In the genomic region with DNA sequence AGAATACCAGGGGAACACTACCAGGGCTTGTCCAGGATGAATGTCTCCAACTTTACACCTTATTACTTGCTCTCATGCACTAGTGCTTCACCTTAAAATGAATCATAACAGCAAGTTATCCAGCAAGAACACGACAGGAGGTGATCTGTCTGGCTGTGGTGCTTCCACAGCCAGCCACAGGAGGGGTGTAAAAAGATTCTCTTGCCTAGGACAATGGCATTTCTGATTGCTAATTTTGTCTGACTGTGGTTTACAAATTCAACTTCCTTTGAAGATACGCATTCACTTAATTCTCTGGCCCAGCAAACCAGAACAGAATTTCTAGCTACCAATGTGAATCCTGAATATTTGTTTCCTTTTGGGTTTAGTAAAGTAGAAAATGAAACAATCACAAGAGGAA, we compare ENCODE assay signal across 1 cellular context.
TF ChIP-seq lines count a peak whose summit lies in the region.

No MANE protein-coding gene starts in this region.

TF ChIP-seq in GM12878, 131 proteins besides CTCF, POLR2A, EP300 and RAD21 (continued from another document and continues in another):
- TF ChIP-seq YBX1 (IDR thresholded peaks at IDR 0.05), result no peak
- TF ChIP-seq IRF4 (IDR thresholded peaks at IDR 0.05; ENCODE audit: low read depth, low read length), result peak; percentile 30; the same call in 1 of the 2 replicates
- TF ChIP-seq JUNB (IDR thresholded peaks at IDR 0.05), result peak; percentile 41; the same call in 1 of the 2 replicates
- TF ChIP-seq SMARCA5 (IDR thresholded peaks at IDR 0.05), result no peak
- peak in 1 of 2 experiments; percentile 17; a peak in 2 of 4 replicates for TF ChIP-seq IKZF2 (IDR thresholded peaks at IDR 0.05)
- TF ChIP-seq MAX (IDR thresholded peaks at IDR 0.05; ENCODE audit: low read depth, low read length), result no peak
- TF ChIP-seq TBL1XR1 (IDR thresholded peaks at IDR 0.05; ENCODE audit: low read depth, low read length), result no peak
- no peak for TF ChIP-seq NFXL1 (IDR thresholded peaks at IDR 0.05; ENCODE audit: borderline replicate concordance)
- TF ChIP-seq, protein P1, sequence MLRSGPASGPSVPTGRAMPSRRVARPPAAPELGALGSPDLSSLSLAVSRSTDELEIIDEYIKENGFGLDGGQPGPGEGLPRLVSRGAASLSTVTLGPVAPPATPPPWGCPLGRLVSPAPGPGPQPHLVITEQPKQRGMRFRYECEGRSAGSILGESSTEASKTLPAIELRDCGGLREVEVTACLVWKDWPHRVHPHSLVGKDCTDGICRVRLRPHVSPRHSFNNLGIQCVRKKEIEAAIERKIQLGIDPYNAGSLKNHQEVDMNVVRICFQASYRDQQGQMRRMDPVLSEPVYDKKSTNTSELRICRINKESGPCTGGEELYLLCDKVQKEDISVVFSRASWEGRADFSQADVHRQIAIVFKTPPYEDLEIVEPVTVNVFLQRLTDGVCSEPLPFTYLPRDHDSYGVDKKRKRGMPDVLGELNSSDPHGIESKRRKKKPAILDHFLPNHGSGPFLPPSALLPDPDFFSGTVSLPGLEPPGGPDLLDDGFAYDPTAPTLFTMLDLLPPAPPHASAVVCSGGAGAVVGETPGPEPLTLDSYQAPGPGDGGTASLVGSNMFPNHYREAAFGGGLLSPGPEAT (IDR thresholded peaks at IDR 0.05; ENCODE audit: low read depth), result 0 out of 2 replicates have a peak, but pooled peaks have one; percentile 27
- no peak for TF ChIP-seq ZNF274 (IDR thresholded peaks at IDR 0.05; ENCODE audit: insufficient read depth, insufficient read length)
- no peak for TF ChIP-seq FOXK2 (IDR thresholded peaks at IDR 0.05)
- TF ChIP-seq SUZ12 (IDR thresholded peaks at IDR 0.05; ENCODE audit: unreplicated experiment), result no peak
- TF ChIP-seq, protein P2, sequence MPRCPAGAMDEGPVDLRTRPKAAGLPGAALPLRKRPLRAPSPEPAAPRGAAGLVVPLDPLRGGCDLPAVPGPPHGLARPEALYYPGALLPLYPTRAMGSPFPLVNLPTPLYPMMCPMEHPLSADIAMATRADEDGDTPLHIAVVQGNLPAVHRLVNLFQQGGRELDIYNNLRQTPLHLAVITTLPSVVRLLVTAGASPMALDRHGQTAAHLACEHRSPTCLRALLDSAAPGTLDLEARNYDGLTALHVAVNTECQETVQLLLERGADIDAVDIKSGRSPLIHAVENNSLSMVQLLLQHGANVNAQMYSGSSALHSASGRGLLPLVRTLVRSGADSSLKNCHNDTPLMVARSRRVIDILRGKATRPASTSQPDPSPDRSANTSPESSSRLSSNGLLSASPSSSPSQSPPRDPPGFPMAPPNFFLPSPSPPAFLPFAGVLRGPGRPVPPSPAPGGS (IDR thresholded peaks at IDR 0.05; ENCODE audit: borderline replicate concordance, insufficient read depth, low read depth, low read length, poor library complexity, severe bottlenecking), result no peak
- no peak for TF ChIP-seq HDGF (IDR thresholded peaks at IDR 0.05)
- TF ChIP-seq IKZF1 (conservative IDR thresholded peaks at IDR 0.05), result peak; percentile 30; the same call in 1 of the 2 replicates
- TF ChIP-seq, protein P3, sequence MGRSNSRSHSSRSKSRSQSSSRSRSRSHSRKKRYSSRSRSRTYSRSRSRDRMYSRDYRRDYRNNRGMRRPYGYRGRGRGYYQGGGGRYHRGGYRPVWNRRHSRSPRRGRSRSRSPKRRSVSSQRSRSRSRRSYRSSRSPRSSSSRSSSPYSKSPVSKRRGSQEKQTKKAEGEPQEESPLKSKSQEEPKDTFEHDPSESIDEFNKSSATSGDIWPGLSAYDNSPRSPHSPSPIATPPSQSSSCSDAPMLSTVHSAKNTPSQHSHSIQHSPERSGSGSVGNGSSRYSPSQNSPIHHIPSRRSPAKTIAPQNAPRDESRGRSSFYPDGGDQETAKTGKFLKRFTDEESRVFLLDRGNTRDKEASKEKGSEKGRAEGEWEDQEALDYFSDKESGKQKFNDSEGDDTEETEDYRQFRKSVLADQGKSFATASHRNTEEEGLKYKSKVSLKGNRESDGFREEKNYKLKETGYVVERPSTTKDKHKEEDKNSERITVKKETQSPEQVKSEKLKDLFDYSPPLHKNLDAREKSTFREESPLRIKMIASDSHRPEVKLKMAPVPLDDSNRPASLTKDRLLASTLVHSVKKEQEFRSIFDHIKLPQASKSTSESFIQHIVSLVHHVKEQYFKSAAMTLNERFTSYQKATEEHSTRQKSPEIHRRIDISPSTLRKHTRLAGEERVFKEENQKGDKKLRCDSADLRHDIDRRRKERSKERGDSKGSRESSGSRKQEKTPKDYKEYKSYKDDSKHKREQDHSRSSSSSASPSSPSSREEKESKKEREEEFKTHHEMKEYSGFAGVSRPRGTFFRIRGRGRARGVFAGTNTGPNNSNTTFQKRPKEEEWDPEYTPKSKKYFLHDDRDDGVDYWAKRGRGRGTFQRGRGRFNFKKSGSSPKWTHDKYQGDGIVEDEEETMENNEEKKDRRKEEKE (IDR thresholded peaks at IDR 0.05), result no peak
- TF ChIP-seq CEBPZ (IDR thresholded peaks at IDR 0.05; ENCODE audit: low read depth, low read length), result no peak
- TF ChIP-seq POU2F2 (IDR thresholded peaks at IDR 0.05; ENCODE audit: borderline replicate concordance, low read depth, low read length), result 0 out of 3 replicates have a peak, but pooled peaks have one; percentile 22
- TF ChIP-seq TCF3 (IDR thresholded peaks at IDR 0.05; ENCODE audit: borderline replicate concordance, insufficient read depth, low read depth, low read length), result no peak
- no peak for TF ChIP-seq NRF1 (conservative IDR thresholded peaks at IDR 0.05; ENCODE audit: low read depth, low read length)
- no peak for TF ChIP-seq BACH1 (IDR thresholded peaks at IDR 0.05; ENCODE audit: borderline replicate concordance)
- no peak for TF ChIP-seq ZNF592 (IDR thresholded peaks at IDR 0.05)
- no peak for TF ChIP-seq CBX5 (IDR thresholded peaks at IDR 0.05; ENCODE audit: low read depth)
- TF ChIP-seq, protein P4, sequence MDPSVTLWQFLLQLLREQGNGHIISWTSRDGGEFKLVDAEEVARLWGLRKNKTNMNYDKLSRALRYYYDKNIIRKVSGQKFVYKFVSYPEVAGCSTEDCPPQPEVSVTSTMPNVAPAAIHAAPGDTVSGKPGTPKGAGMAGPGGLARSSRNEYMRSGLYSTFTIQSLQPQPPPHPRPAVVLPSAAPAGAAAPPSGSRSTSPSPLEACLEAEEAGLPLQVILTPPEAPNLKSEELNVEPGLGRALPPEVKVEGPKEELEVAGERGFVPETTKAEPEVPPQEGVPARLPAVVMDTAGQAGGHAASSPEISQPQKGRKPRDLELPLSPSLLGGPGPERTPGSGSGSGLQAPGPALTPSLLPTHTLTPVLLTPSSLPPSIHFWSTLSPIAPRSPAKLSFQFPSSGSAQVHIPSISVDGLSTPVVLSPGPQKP (IDR thresholded peaks at IDR 0.05; ENCODE audit: low read depth, low read length), result no peak
- no peak for TF ChIP-seq USF1 (IDR thresholded peaks at IDR 0.05; ENCODE audit: borderline replicate concordance, extremely low read length, insufficient read depth, low read depth, low read length)
- TF ChIP-seq ZBTB33 (IDR thresholded peaks at IDR 0.05), result no peak
- TF ChIP-seq, protein P5, sequence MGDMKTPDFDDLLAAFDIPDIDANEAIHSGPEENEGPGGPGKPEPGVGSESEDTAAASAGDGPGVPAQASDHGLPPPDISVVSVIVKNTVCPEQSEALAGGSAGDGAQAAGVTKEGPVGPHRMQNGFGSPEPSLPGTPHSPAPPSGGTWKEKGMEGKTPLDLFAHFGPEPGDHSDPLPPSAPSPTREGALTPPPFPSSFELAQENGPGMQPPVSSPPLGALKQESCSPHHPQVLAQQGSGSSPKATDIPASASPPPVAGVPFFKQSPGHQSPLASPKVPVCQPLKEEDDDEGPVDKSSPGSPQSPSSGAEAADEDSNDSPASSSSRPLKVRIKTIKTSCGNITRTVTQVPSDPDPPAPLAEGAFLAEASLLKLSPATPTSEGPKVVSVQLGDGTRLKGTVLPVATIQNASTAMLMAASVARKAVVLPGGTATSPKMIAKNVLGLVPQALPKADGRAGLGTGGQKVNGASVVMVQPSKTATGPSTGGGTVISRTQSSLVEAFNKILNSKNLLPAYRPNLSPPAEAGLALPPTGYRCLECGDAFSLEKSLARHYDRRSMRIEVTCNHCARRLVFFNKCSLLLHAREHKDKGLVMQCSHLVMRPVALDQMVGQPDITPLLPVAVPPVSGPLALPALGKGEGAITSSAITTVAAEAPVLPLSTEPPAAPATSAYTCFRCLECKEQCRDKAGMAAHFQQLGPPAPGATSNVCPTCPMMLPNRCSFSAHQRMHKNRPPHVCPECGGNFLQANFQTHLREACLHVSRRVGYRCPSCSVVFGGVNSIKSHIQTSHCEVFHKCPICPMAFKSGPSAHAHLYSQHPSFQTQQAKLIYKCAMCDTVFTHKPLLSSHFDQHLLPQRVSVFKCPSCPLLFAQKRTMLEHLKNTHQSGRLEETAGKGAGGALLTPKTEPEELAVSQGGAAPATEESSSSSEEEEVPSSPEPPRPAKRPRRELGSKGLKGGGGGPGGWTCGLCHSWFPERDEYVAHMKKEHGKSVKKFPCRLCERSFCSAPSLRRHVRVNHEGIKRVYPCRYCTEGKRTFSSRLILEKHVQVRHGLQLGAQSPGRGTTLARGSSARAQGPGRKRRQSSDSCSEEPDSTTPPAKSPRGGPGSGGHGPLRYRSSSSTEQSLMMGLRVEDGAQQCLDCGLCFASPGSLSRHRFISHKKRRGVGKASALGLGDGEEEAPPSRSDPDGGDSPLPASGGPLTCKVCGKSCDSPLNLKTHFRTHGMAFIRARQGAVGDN (IDR thresholded peaks at IDR 0.05), result no peak
